2 cellular contexts compared by ENCODE assay signal in the genomic region with DNA sequence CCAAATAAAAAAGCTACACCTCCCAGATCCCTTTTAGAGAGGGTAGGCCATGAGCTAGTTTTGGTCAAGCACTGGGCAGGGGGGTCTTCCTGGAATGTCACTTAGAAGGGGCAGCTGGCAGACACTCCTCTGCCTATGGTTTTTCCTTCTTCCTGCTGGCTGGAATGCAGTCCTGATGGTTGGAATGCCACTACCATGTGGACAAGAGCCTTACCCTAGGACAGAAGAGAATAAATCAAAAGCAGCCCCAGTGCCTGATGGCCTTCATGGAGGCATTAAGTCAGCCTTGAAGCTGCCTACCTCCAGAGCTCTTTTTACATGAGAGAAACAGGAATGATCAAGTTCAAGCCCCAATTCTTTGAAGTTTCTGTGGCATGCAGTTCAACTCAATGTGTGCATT.
TF ChIP-seq lines count a peak whose summit lies in the region.

No MANE protein-coding gene starts in this region.

TF ChIP-seq in GM23338, 12 proteins besides CTCF, POLR2A, EP300 and RAD21 (continues in another document):
- no peak for TF ChIP-seq ZNF114 (CRISPR knock-in tag; IDR thresholded peaks at IDR 0.05)
- no peak for TF ChIP-seq EZH2 (IDR thresholded peaks at IDR 0.05; ENCODE audit: low read depth, unreplicated experiment)
- no peak for TF ChIP-seq NANOG (IDR thresholded peaks at IDR 0.05; ENCODE audit: borderline replicate concordance)
- TF ChIP-seq ZNF331 (CRISPR knock-in tag; IDR thresholded peaks at IDR 0.05; ENCODE audit: low read depth): no peak
- TF ChIP-seq, protein P1, sequence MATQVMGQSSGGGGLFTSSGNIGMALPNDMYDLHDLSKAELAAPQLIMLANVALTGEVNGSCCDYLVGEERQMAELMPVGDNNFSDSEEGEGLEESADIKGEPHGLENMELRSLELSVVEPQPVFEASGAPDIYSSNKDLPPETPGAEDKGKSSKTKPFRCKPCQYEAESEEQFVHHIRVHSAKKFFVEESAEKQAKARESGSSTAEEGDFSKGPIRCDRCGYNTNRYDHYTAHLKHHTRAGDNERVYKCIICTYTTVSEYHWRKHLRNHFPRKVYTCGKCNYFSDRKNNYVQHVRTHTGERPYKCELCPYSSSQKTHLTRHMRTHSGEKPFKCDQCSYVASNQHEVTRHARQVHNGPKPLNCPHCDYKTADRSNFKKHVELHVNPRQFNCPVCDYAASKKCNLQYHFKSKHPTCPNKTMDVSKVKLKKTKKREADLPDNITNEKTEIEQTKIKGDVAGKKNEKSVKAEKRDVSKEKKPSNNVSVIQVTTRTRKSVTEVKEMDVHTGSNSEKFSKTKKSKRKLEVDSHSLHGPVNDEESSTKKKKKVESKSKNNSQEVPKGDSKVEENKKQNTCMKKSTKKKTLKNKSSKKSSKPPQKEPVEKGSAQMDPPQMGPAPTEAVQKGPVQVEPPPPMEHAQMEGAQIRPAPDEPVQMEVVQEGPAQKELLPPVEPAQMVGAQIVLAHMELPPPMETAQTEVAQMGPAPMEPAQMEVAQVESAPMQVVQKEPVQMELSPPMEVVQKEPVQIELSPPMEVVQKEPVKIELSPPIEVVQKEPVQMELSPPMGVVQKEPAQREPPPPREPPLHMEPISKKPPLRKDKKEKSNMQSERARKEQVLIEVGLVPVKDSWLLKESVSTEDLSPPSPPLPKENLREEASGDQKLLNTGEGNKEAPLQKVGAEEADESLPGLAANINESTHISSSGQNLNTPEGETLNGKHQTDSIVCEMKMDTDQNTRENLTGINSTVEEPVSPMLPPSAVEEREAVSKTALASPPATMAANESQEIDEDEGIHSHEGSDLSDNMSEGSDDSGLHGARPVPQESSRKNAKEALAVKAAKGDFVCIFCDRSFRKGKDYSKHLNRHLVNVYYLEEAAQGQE (IDR thresholded peaks at IDR 0.05; ENCODE audit: unreplicated experiment): no peak
- no peak for TF ChIP-seq CREB1 (CRISPR knock-in tag; IDR thresholded peaks at IDR 0.05; ENCODE audit: low read depth)
- TF ChIP-seq JUNB (IDR thresholded peaks at IDR 0.05; ENCODE audit: unreplicated experiment): no peak
- no peak for TF ChIP-seq POLR2AphosphoS5 (IDR thresholded peaks at IDR 0.05; ENCODE audit: low read depth)
- TF ChIP-seq, protein P2, sequence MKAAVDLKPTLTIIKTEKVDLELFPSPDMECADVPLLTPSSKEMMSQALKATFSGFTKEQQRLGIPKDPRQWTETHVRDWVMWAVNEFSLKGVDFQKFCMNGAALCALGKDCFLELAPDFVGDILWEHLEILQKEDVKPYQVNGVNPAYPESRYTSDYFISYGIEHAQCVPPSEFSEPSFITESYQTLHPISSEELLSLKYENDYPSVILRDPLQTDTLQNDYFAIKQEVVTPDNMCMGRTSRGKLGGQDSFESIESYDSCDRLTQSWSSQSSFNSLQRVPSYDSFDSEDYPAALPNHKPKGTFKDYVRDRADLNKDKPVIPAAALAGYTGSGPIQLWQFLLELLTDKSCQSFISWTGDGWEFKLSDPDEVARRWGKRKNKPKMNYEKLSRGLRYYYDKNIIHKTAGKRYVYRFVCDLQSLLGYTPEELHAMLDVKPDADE (IDR thresholded peaks at IDR 0.05): no peak
- TF ChIP-seq, protein P3, sequence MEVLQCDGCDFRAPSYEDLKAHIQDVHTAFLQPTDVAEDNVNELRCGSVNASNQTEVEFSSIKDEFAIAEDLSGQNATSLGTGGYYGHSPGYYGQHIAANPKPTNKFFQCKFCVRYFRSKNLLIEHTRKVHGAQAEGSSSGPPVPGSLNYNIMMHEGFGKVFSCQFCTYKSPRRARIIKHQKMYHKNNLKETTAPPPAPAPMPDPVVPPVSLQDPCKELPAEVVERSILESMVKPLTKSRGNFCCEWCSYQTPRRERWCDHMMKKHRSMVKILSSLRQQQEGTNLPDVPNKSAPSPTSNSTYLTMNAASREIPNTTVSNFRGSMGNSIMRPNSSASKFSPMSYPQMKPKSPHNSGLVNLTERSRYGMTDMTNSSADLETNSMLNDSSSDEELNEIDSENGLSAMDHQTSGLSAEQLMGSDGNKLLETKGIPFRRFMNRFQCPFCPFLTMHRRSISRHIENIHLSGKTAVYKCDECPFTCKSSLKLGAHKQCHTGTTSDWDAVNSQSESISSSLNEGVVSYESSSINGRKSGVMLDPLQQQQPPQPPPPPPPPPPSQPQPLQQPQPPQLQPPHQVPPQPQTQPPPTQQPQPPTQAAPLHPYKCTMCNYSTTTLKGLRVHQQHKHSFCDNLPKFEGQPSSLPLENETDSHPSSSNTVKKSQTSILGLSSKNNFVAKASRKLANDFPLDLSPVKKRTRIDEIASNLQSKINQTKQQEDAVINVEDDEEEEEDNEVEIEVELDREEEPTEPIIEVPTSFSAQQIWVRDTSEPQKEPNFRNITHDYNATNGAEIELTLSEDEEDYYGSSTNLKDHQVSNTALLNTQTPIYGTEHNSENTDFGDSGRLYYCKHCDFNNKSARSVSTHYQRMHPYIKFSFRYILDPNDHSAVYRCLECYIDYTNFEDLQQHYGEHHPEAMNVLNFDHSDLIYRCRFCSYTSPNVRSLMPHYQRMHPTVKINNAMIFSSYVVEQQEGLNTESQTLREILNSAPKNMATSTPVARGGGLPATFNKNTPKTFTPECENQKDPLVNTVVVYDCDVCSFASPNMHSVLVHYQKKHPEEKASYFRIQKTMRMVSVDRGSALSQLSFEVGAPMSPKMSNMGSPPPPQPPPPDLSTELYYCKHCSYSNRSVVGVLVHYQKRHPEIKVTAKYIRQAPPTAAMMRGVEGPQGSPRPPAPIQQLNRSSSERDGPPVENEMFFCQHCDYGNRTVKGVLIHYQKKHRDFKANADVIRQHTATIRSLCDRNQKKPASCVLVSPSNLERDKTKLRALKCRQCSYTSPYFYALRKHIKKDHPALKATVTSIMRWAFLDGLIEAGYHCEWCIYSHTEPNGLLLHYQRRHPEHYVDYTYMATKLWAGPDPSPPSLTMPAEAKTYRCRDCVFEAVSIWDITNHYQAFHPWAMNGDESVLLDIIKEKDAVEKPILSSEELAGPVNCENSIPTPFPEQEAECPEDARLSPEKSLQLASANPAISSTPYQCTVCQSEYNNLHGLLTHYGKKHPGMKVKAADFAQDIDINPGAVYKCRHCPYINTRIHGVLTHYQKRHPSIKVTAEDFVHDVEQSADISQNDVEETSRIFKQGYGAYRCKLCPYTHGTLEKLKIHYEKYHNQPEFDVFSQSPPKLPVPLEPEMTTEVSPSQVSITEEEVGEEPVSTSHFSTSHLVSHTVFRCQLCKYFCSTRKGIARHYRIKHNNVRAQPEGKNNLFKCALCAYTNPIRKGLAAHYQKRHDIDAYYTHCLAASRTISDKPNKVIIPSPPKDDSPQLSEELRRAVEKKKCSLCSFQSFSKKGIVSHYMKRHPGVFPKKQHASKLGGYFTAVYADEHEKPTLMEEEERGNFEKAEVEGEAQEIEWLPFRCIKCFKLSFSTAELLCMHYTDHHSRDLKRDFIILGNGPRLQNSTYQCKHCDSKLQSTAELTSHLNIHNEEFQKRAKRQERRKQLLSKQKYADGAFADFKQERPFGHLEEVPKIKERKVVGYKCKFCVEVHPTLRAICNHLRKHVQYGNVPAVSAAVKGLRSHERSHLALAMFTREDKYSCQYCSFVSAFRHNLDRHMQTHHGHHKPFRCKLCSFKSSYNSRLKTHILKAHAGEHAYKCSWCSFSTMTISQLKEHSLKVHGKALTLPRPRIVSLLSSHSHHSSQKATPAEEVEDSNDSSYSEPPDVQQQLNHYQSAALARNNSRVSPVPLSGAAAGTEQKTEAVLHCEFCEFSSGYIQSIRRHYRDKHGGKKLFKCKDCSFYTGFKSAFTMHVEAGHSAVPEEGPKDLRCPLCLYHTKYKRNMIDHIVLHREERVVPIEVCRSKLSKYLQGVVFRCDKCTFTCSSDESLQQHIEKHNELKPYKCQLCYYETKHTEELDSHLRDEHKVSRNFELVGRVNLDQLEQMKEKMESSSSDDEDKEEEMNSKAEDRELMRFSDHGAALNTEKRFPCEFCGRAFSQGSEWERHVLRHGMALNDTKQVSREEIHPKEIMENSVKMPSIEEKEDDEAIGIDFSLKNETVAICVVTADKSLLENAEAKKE (CRISPR knock-in tag; IDR thresholded peaks at IDR 0.05): no peak

TF ChIP-seq in H1, 55 proteins besides CTCF, POLR2A, EP300 and RAD21:
- TF ChIP-seq GABPA (IDR thresholded peaks at IDR 0.05; ENCODE audit: borderline replicate concordance, insufficient read depth, low read length) (no peak), TEAD4 (IDR thresholded peaks at IDR 0.05; ENCODE audit: low read depth, low read length) (peak; percentile 95)
- TF ChIP-seq, protein P4, sequence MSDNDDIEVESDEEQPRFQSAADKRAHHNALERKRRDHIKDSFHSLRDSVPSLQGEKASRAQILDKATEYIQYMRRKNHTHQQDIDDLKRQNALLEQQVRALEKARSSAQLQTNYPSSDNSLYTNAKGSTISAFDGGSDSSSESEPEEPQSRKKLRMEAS (IDR thresholded peaks at IDR 0.05): 0 out of 2 replicates have a peak, but pooled peaks have one; percentile 27
